15 cellular contexts compared by ENCODE assay signal in genomic region chr10:75080554-75080953, GRCh38.
"Had no signal": no experiment of that assay in that cellular context is flagged by ENCODE, and none has a peak within 500 bp of the region (broad histone marks: within the 10 kb centered on the region; RNA-seq: fewer than 3 reads in every experiment).

No MANE protein-coding gene starts in this region.

- DNase-seq: IMR-90, MV-4-11, NCI-H1048, NCI-H1105, NCI-H1694, NCI-H187 treated with DMSO at 0.1 percent for 48 hours, NCI-H2029 treated with DMSO at 0.1 percent for 48 hours, NCI-H2227 treated with DMSO at 0.1 percent for 48 hours, NCI-H524, NCI-H526 treated with DMSO at 0.1 percent for 48 hours, Right ventricle myocardium superior, RPMI8226, SIG-M5 had no signal

- H3K27ac ChIP-seq: SJSA1, SK-N-MC had no signal

- H3K27me3 ChIP-seq: SJSA1 had no signal

- H3K36me3 ChIP-seq: SJSA1 had no signal

- H3K4me3 ChIP-seq: SJSA1, SK-N-MC had no signal

- H3K4me1 ChIP-seq: SJSA1 had no signal

- H3K9me3 ChIP-seq: SJSA1 had no signal
